ENCODE assay signal across 31 cellular contexts in genomic region chr9:118316831-118317230, GRCh38.
"Had no signal": no experiment of that assay in that cellular context is flagged by ENCODE, and none has a peak within 500 bp of the region (broad histone marks: within the 10 kb centered on the region; RNA-seq: fewer than 3 reads in every experiment).

No MANE protein-coding gene starts in this region.

- H3K36me3 ChIP-seq: neural progenitor cell, neutrophil, pancreas, prostate gland, right lobe of liver, sigmoid colon, spleen, suprapubic skin, tibial artery, transverse colon, upper lobe of right lung, uterus had no signal

- H3K27ac Mint-ChIP-seq: naive thymus-derived CD8-positive, alpha-beta T cell; natural killer cell treated with Interleukin-12 subunit alpha and Interleukin-12 subunit beta and Interleukin-15 and Interleukin-18, amount 100 ng/mL, for 72 hours; nephron progenitor cell; neural progenitor cell; stimulated activated memory B cell treated with anti-CD40 and anti-IgM and Interleukin-4, amounts not matched to agents 10 μg/mL and 1 μg/mL and 100 μg/mL, for 72 hours; stimulated activated naive CD8-positive, alpha-beta T cell treated with anti-CD3 and anti-CD28 coated beads, Interleukin-15, amount 100 ng/mL, for 72 hours; type B pancreatic cell had no signal

- H3K27me3 Mint-ChIP-seq: natural killer cell treated with Interleukin-12 subunit alpha and Interleukin-12 subunit beta and Interleukin-15 and Interleukin-18, amount 100 ng/mL, for 72 hours; stimulated activated naive CD8-positive, alpha-beta T cell treated with anti-CD3 and anti-CD28 coated beads, Interleukin-15, amount 100 ng/mL, for 72 hours; type B pancreatic cell had no signal

- H3K27ac ChIP-seq: neural progenitor cell, neutrophil, pancreas, prostate gland, right lobe of liver, sigmoid colon, skin epidermis, spleen, suprapubic skin, testis, tibial artery, transverse colon, upper lobe of right lung, uterus had no signal

- ATAC-seq: naive thymus-derived CD8-positive, alpha-beta T cell; natural killer cell treated with Interleukin-12 subunit alpha and Interleukin-12 subunit beta and Interleukin-15 and Interleukin-18, amount 100 ng/mL, for 72 hours; pancreas; right cardiac atrium; stimulated activated memory B cell treated with anti-CD40 and anti-IgM and Interleukin-4, amounts not matched to agents 10 μg/mL and 1 μg/mL and 100 μg/mL, for 72 hours; stimulated activated naive CD8-positive, alpha-beta T cell treated with anti-CD3 and anti-CD28 coated beads, Interleukin-15, amount 100 ng/mL, for 72 hours; stimulated activated naive CD8-positive, alpha-beta T cell treated with anti-CD3 and anti-CD28 coated beads, Interleukin-15, Interleukin-2, amounts not matched to agents 100 U/mL and 50 U/mL, for 24 hours; upper lobe of right lung had no signal

- DNase-seq: naive thymus-derived CD8-positive, alpha-beta T cell; nephron progenitor cell; nucleus accumbens; pancreas; right cardiac atrium; right lobe of liver; sigmoid colon; spleen; stimulated activated CD4-positive, alpha-beta T cell treated with anti-CD3 and anti-CD28 coated beads, Interleukin-12 subunit alpha, Interleukin-12 subunit beta, amount 100 ng/mL, for 4 hours; stimulated activated CD4-positive, alpha-beta T cell treated with anti-CD3 and anti-CD28 coated beads, Interleukin-1b, Interleukin-23, amount 100 ng/mL, for 48 hours; stimulated activated CD4-positive, alpha-beta T cell treated with anti-CD3 and anti-CD28 coated beads, Interleukin-4, amount 100 ng/mL, for 1 hour; stimulated activated CD4-positive, alpha-beta T cell treated with anti-CD3 and anti-CD28 coated beads, Interleukin-4, amount 100 ng/mL, for 4 hours; stimulated activated CD8-positive, alpha-beta memory T cell treated with anti-CD3 and anti-CD28 coated beads, Interleukin-4, amount 100 ng/mL, for 48 hours; stimulated activated naive CD4-positive, alpha-beta T cell; stimulated activated naive CD8-positive, alpha-beta T cell treated with anti-CD3 and anti-CD28 coated beads, Interleukin-15, amount 100 ng/mL, for 72 hours; stimulated activated naive CD8-positive, alpha-beta T cell treated with anti-CD3 and anti-CD28 coated beads, Interleukin-15, Interleukin-2, amounts not matched to agents 100 U/mL and 50 U/mL, for 24 hours; substantia nigra; testis; tibial artery; transverse colon; upper lobe of right lung; uterus had no signal

- H3K4me3 ChIP-seq: neural progenitor cell, pancreas, prostate gland, right lobe of liver, sigmoid colon, skin epidermis, smooth muscle cell, spleen, suprapubic skin, testis, tibial artery, transverse colon, upper lobe of right lung, uterus had no signal

- H3K4me1 ChIP-seq: pancreas, prostate gland, right lobe of liver, sigmoid colon, spleen, suprapubic skin, testis, transverse colon, upper lobe of right lung, uterus had no signal

- H3K9me3 ChIP-seq: neutrophil, pancreas, prostate gland, right lobe of liver, sigmoid colon, spleen, suprapubic skin, testis, tibial artery, transverse colon, upper lobe of right lung, uterus had no signal

- H3K27me3 ChIP-seq: neural progenitor cell, neutrophil, pancreas, right lobe of liver, sigmoid colon, spleen, suprapubic skin, testis, transverse colon, upper lobe of right lung, uterus had no signal

- H3K36me3 Mint-ChIP-seq: naive thymus-derived CD8-positive, alpha-beta T cell; natural killer cell treated with Interleukin-12 subunit alpha and Interleukin-12 subunit beta and Interleukin-15 and Interleukin-18, amount 100 ng/mL, for 72 hours; neural progenitor cell; stimulated activated memory B cell treated with anti-CD40 and anti-IgM and Interleukin-4, amounts not matched to agents 10 μg/mL and 1 μg/mL and 100 μg/mL, for 72 hours; type B pancreatic cell had no signal

- H3K4me1 Mint-ChIP-seq: naive thymus-derived CD8-positive, alpha-beta T cell; stimulated activated memory B cell treated with anti-CD40 and anti-IgM and Interleukin-4, amounts not matched to agents 10 μg/mL and 1 μg/mL and 100 μg/mL, for 72 hours; stimulated activated naive CD8-positive, alpha-beta T cell treated with anti-CD3 and anti-CD28 coated beads, Interleukin-15, amount 100 ng/mL, for 72 hours had no signal

- H3K9me3 Mint-ChIP-seq: nephron progenitor cell; stimulated activated memory B cell treated with anti-CD40 and anti-IgM and Interleukin-4, amounts not matched to agents 10 μg/mL and 1 μg/mL and 100 μg/mL, for 72 hours; type B pancreatic cell had no signal

- H3K4me3 Mint-ChIP-seq: naive thymus-derived CD8-positive, alpha-beta T cell; natural killer cell treated with Interleukin-12 subunit alpha and Interleukin-12 subunit beta and Interleukin-15 and Interleukin-18, amount 100 ng/mL, for 72 hours; nephron progenitor cell; neural progenitor cell; stimulated activated memory B cell treated with anti-CD40 and anti-IgM and Interleukin-4, amounts not matched to agents 10 μg/mL and 1 μg/mL and 100 μg/mL, for 72 hours; stimulated activated naive CD8-positive, alpha-beta T cell treated with anti-CD3 and anti-CD28 coated beads, Interleukin-15, amount 100 ng/mL, for 72 hours; type B pancreatic cell had no signal
